Comparison of ENCODE assay signal across 12 cellular contexts in genomic region chr1:154014154-154014910, GRCh38. TPM values are rescaled to one million over a fixed set of nuclear protein-coding genes. Genes with fewer than 3 reads are reported as not detected.
DNase-seq lines count a peak whose midpoint lies in the region; ATAC-seq and TF ChIP-seq lines count a peak whose summit lies in the region.
"Had no signal": no experiment of that assay in that cellular context is flagged by ENCODE, and none has a peak within 500 bp of the region (broad histone marks: within the 10 kb centered on the region; RNA-seq: fewer than 3 reads in every experiment).

No MANE protein-coding gene starts in this region.

- no peak for DNase-seq in activated naive CD4-positive, alpha-beta T cell treated with anti-CD3 and anti-CD28 coated beads, Interleukin-2, amount 10 ng/mL, durations not matched to agents 7 days and 5 days
- no peak for DNase-seq in activated naive CD4-positive, alpha-beta T cell treated with Interleukin-2 at 50 U/mL for 16 hours
- DNase-seq in MV-4-11 (lab: John Stamatoyannopoulos, UW) (peak; percentile 25), epithelial cell of esophagus (ENCODE audit: low read depth) (peak; percentile 62), cardiac septum (ENCODE audit: low spot score) (no peak), superior temporal gyrus (ENCODE audit: extremely low spot score) (no peak)
- no peak for DNase-seq in stimulated activated effector memory CD8-positive, alpha-beta T cell treated with anti-CD3 and anti-CD28 coated beads, Interleukin-12 subunit alpha, Interleukin-12 subunit beta, amount 100 ng/mL, for 72 hours (ENCODE audit: low spot score in 2 of 2)
- DNase-seq in activated CD4-positive, CD25-positive, alpha-beta regulatory T cell treated with anti-CD3 and anti-CD28 coated beads, Interleukin-2, amount 50 U/mL, for 72 hours = no peak
- DNase-seq: activated CD4-positive, alpha-beta T cell treated with anti-CD3 and anti-CD28 coated beads for 4 hours; KBM-7; T-cell had no signal

- H3K4me3 ChIP-seq in epithelial cell of esophagus (ENCODE audit: low read length) = no peak overlapping the region

- no peak for TF ChIP-seq CTCF in epithelial cell of esophagus (IDR thresholded peaks at IDR 0.05; ENCODE audit: insufficient read depth, low read depth, low read length, missing control alignments)

- H3K27ac Mint-ChIP-seq in activated naive CD4-positive, alpha-beta T cell treated with anti-CD3 and anti-CD28 coated beads, Interleukin-2, amount 10 ng/mL, durations not matched to agents 7 days and 5 days = peak overlapping the region; percentile 83
- no peak overlapping the region for H3K27ac Mint-ChIP-seq in stimulated activated effector memory CD8-positive, alpha-beta T cell treated with anti-CD3 and anti-CD28 coated beads, Interleukin-12 subunit alpha, Interleukin-12 subunit beta, amount 100 ng/mL, for 72 hours
- H3K27ac Mint-ChIP-seq: activated T-helper 1 cell treated with anti-CD3 and anti-CD28 coated beads, Interleukin-12 subunit alpha, Interleukin-12 subunit beta, Interleukin-2, Interleukin-4 antibody, amounts not matched to agents 30 ng/mL and 10 ng/mL and 1 ng/mL, durations not matched to agents 14 hours and 24 hours and 36 hours; T-cell had no signal

- intact Hi-C loops in cardiac septum (cut with DNase I) = no loop called here

- no peak overlapping the region for H3K4me3 Mint-ChIP-seq in activated naive CD4-positive, alpha-beta T cell treated with anti-CD3 and anti-CD28 coated beads, Interleukin-2, amount 10 ng/mL, durations not matched to agents 7 days and 5 days
- no peak overlapping the region for H3K4me3 Mint-ChIP-seq in stimulated activated effector memory CD8-positive, alpha-beta T cell treated with anti-CD3 and anti-CD28 coated beads, Interleukin-12 subunit alpha, Interleukin-12 subunit beta, amount 100 ng/mL, for 72 hours
- H3K4me3 Mint-ChIP-seq: activated T-helper 1 cell treated with anti-CD3 and anti-CD28 coated beads, Interleukin-12 subunit alpha, Interleukin-12 subunit beta, Interleukin-2, Interleukin-4 antibody, amounts not matched to agents 30 ng/mL and 10 ng/mL and 1 ng/mL, durations not matched to agents 14 hours and 24 hours and 36 hours; T-cell had no signal

- ATAC-seq in stimulated activated effector memory CD8-positive, alpha-beta T cell treated with anti-CD3 and anti-CD28 coated beads, Interleukin-12 subunit alpha, Interleukin-12 subunit beta, amount 100 ng/mL, for 72 hours = peak; percentile 82
- ATAC-seq: T-cell had no signal

- H3K27me3 Mint-ChIP-seq in activated naive CD4-positive, alpha-beta T cell treated with anti-CD3 and anti-CD28 coated beads, Interleukin-2, amount 10 ng/mL, durations not matched to agents 7 days and 5 days = no peaks in the 10 kb centered on the region
- H3K27me3 Mint-ChIP-seq: T-cell had no signal

- H3K36me3 Mint-ChIP-seq in activated naive CD4-positive, alpha-beta T cell treated with anti-CD3 and anti-CD28 coated beads, Interleukin-2, amount 10 ng/mL, durations not matched to agents 7 days and 5 days = no peaks in the 10 kb centered on the region
- H3K36me3 Mint-ChIP-seq in stimulated activated effector memory CD8-positive, alpha-beta T cell treated with anti-CD3 and anti-CD28 coated beads, Interleukin-12 subunit alpha, Interleukin-12 subunit beta, amount 100 ng/mL, for 72 hours = no peaks in the 10 kb centered on the region
- H3K36me3 Mint-ChIP-seq: T-cell had no signal

- CTCF ChIA-PET in activated naive CD4-positive, alpha-beta T cell treated with anti-CD3 and anti-CD28 coated beads, Interleukin-2, amount 10 ng/mL, durations not matched to agents 7 days and 5 days (lab: Charles Lee) = no interaction called here

- H3K9me3 Mint-ChIP-seq in activated naive CD4-positive, alpha-beta T cell treated with anti-CD3 and anti-CD28 coated beads, Interleukin-2, amount 10 ng/mL, durations not matched to agents 7 days and 5 days = no peaks in the 10 kb centered on the region
- no peaks in the 10 kb centered on the region for H3K9me3 Mint-ChIP-seq in stimulated activated effector memory CD8-positive, alpha-beta T cell treated with anti-CD3 and anti-CD28 coated beads, Interleukin-12 subunit alpha, Interleukin-12 subunit beta, amount 100 ng/mL, for 72 hours
- H3K9me3 Mint-ChIP-seq: activated T-helper 1 cell treated with anti-CD3 and anti-CD28 coated beads, Interleukin-12 subunit alpha, Interleukin-12 subunit beta, Interleukin-2, Interleukin-4 antibody, amounts not matched to agents 30 ng/mL and 10 ng/mL and 1 ng/mL, durations not matched to agents 14 hours and 24 hours and 36 hours; T-cell had no signal

- H3K4me1 Mint-ChIP-seq in activated naive CD4-positive, alpha-beta T cell treated with anti-CD3 and anti-CD28 coated beads, Interleukin-2, amount 10 ng/mL, durations not matched to agents 7 days and 5 days = no peaks in the 10 kb centered on the region
- no peaks in the 10 kb centered on the region for H3K4me1 Mint-ChIP-seq in stimulated activated effector memory CD8-positive, alpha-beta T cell treated with anti-CD3 and anti-CD28 coated beads, Interleukin-12 subunit alpha, Interleukin-12 subunit beta, amount 100 ng/mL, for 72 hours
- H3K4me1 Mint-ChIP-seq: T-cell had no signal

RNA-seq across cellular contexts. Expression of gene RPS27, which starts 23.8 kb away (rescaled TPM):
- 712 TPM for total RNA-seq in cardiac septum

RNA-seq across cellular contexts. Expression of gene RAB13, which starts 28.2 kb away (rescaled TPM):
- 57.3 TPM for total RNA-seq in cardiac septum

RNA-seq across cellular contexts. Expression of gene JTB, which starts 36.9 kb away (rescaled TPM):
- total RNA-seq in cardiac septum = 61.7 TPM

RNA-seq across cellular contexts. Expression of gene CREB3L4, which starts 46.6 kb away (rescaled TPM):
- total RNA-seq in cardiac septum = 3.8 TPM

RNA-seq across cellular contexts. Expression of gene SLC39A1, which starts 51.0 kb away (rescaled TPM):
- 40.2 TPM for total RNA-seq in cardiac septum

Comparison
In these comparisons a context has a peak if more than half of its experiments do, and no peak if none do; other contexts are left out.
1. DNase-seq: peak in MV-4-11 (single experiment) and epithelial cell of esophagus (single experiment); none in activated naive CD4-positive, alpha-beta T cell treated with anti-CD3 and anti-CD28 coated beads, Interleukin-2, amount 10 ng/mL, durations not matched to agents 7 days and 5 days (single experiment), activated naive CD4-positive, alpha-beta T cell treated with Interleukin-2 at 50 U/mL for 16 hours (single experiment), stimulated activated effector memory CD8-positive, alpha-beta T cell treated with anti-CD3 and anti-CD28 coated beads, Interleukin-12 subunit alpha, Interleukin-12 subunit beta, amount 100 ng/mL, for 72 hours (0 of 2), cardiac septum (single experiment), activated CD4-positive, CD25-positive, alpha-beta regulatory T cell treated with anti-CD3 and anti-CD28 coated beads, Interleukin-2, amount 50 U/mL, for 72 hours (single experiment) and superior temporal gyrus (single experiment).